In the genomic region with DNA sequence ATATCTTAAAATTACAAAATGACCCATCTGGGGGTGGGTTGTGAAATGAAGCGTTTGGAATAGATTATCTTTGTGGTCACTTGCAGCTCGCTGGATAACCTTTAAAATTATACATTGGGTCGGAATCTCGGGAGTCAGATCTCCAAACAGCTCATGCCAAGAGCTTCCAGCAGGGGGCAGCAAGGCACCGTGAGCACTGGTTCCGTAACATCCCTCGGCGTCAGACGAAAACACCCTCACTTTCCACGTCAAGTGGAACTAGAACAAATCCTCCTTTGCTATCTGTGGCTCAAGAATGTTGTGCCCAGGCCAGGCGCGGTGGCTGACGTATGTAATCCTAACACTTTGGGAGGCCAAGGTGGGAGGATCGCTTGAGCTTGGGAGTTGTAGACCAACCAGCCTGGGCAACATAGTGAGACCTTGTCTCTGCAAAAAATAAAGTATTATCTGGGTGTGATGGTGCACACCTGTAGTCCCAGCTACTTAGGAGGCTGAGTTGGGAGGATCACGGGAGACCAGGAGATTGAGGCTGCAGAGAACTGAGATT, we compare ENCODE assay signal across 8 cellular contexts. TPM values are rescaled to one million over a fixed set of nuclear protein-coding genes. Genes with fewer than 3 reads are reported as not detected.
DNase-seq lines count a peak whose midpoint lies in the region; ATAC-seq, FAIRE-seq and TF ChIP-seq lines count a peak whose summit lies in the region.

No MANE protein-coding gene starts in this region.

- H3K9me3 Mint-ChIP-seq in activated B cell treated with CpG ODN at 0.5 μM for 24 hours: no peaks in the 10 kb centered on the region

- peak; percentile 99 for TF ChIP-seq CTCF in C4-2B (conservative IDR thresholded peaks at IDR 0.05)
- TF ChIP-seq CTCF in activated B cell treated with CpG ODN at 0.5 μM for 24 hours (IDR thresholded peaks at IDR 0.05): peak; percentile 88
- peak; percentile 95 to 98 for TF ChIP-seq CTCF in mammary epithelial cell (conservative IDR thresholded peaks at IDR 0.05 in 1 of 2, IDR thresholded peaks at IDR 0.05 in 1 of 2; ENCODE audit: extremely low read depth in 1 of 2, insufficient read depth in 1 of 2, low read depth in 1 of 2, low read length in 2 of 2)
- TF ChIP-seq CTCF in keratinocyte (optimal IDR thresholded peaks at IDR 0.05 in 1 of 3, IDR thresholded peaks at IDR 0.05 in 1 of 3, conservative IDR thresholded peaks at IDR 0.05 in 1 of 3; ENCODE audit: extremely low read depth in 1 of 3, insufficient read depth in 2 of 3, low read length in 3 of 3): peak; percentile 93 to 96 (median 94)

- BruUV-seq in mammary epithelial cell (replicated peaks; lab: Mats Ljungman, UMichigan): no TSS peak

- H3K9ac ChIP-seq in mammary epithelial cell (ENCODE audit: insufficient read depth, low read length) (no peak overlapping the region), keratinocyte (ENCODE audit: control insufficient read depth, extremely low read depth, insufficient read depth, low read length) (peak overlapping the region; percentile 13)

- H4K20me1 ChIP-seq in mammary epithelial cell (ENCODE audit: insufficient read depth, low read length) (no peaks in the 10 kb centered on the region), keratinocyte (ENCODE audit: control insufficient read depth, extremely low read depth, insufficient read depth, low read length) (peaks cover 5% of the 10 kb centered on the region)

- FAIRE-seq in keratinocyte (lab: Jason Lieb, UNC): peak; percentile 71

- peak overlapping the region; percentile 50 for H3K4me3 Mint-ChIP-seq in activated B cell treated with CpG ODN at 0.5 μM for 24 hours

- no peaks in the 10 kb centered on the region for H3K79me2 ChIP-seq in mammary epithelial cell (ENCODE audit: insufficient read depth, low read length)
- H3K79me2 ChIP-seq in keratinocyte (ENCODE audit: control insufficient read depth, insufficient read depth, low read length): no peaks in the 10 kb centered on the region

- peaks cover 3% of the 10 kb centered on the region for H3K27me3 Mint-ChIP-seq in activated B cell treated with CpG ODN at 0.5 μM for 24 hours

- H2AFZ ChIP-seq in mammary epithelial cell (ENCODE audit: low read depth, low read length): no peak overlapping the region
- H2AFZ ChIP-seq in keratinocyte (ENCODE audit: control insufficient read depth, low read length): no peak overlapping the region

- H3K4me2 ChIP-seq in mammary epithelial cell (ENCODE audit: insufficient read depth, low read depth, low read length) (no peak overlapping the region), keratinocyte (ENCODE audit: control insufficient read depth, extremely low read depth, insufficient read depth, low read depth, low read length) (peak overlapping the region; percentile 49)

- ATAC-seq in activated B cell treated with CpG ODN at 0.5 μM for 24 hours (ENCODE audit: low read depth) (peak; percentile 72), GM19328 (IDR thresholded peaks at IDR 0.05; ENCODE audit: unreplicated experiment) (no peak)

- no peaks in the 10 kb centered on the region for H3K36me3 Mint-ChIP-seq in activated B cell treated with CpG ODN at 0.5 μM for 24 hours (ENCODE audit: low read depth)

- peak overlapping the region; percentile 34 for H3K27ac ChIP-seq in C4-2B
- no peak overlapping the region for H3K27ac ChIP-seq in mammary epithelial cell (ENCODE audit: insufficient read depth, low read depth, low read length)
- H3K27ac ChIP-seq in keratinocyte (ENCODE audit: control insufficient read depth, insufficient read depth, low read length): no peak overlapping the region

- H3K9me1 ChIP-seq in keratinocyte (ENCODE audit: control insufficient read depth, extremely low read depth, insufficient read depth, low read length): no peaks in the 10 kb centered on the region

- POLR2A ChIA-PET in activated B cell treated with CpG ODN at 0.5 μM for 24 hours (lab: Charles Lee): no interaction called here

- H3K27me3 ChIP-seq in H7 (ENCODE audit: control insufficient read depth, insufficient read depth, low read length): no peaks in the 10 kb centered on the region
- H3K27me3 ChIP-seq in mammary epithelial cell (ENCODE audit: insufficient read depth, low read length): no peaks in the 10 kb centered on the region
- no peaks in the 10 kb centered on the region for H3K27me3 ChIP-seq in keratinocyte (ENCODE audit: control insufficient read depth, extremely low read depth, insufficient read depth, low read length)

- intact Hi-C loops in activated B cell treated with CpG ODN at 0.5 μM for 24 hours (cut with micrococcal nuclease): loop anchor here (1.0 kb wide), 3 partner anchors 140 to 824 kb away; no protein-coding TSS in a partner anchor
- intact Hi-C loops in mammary epithelial cell (cut with micrococcal nuclease): loop anchor here (1.0 to 10.0 kb wide), 5 partner anchors 126 to 823 kb away; partner anchors contain the start of gene ITGB5

- H3K4me3 ChIP-seq in H7 (ENCODE audit: insufficient read depth, low read depth, low read length) (no peak overlapping the region), mammary epithelial cell (replicated peaks in 1 of 3; ENCODE audit: insufficient read depth in 1 of 3, low read depth in 2 of 3, low read length in 3 of 3) (no peak overlapping the region), keratinocyte (ENCODE audit: control insufficient read depth in 2 of 3, extremely low read depth in 1 of 3, insufficient read depth in 2 of 3, low read depth in 1 of 3, low read length in 3 of 3) (no peak overlapping the region)

- H3K36me3 ChIP-seq in H7 (replicated peaks; ENCODE audit: control insufficient read depth, insufficient read depth, low read length): peaks cover 27% of the 10 kb centered on the region
- H3K36me3 ChIP-seq in mammary epithelial cell (ENCODE audit: insufficient read depth, low read length): peaks cover 15% of the 10 kb centered on the region
- H3K36me3 ChIP-seq in keratinocyte (ENCODE audit: control insufficient read depth in 2 of 2, extremely low read depth in 1 of 2, insufficient read depth in 2 of 2, low read length in 2 of 2): peaks cover 17 to 26% of the 10 kb centered on the region in 2 experiments

- dilution Hi-C loops in mammary epithelial cell (cut with HindIII; ENCODE audit: low sequenced_read_pairs): loop anchor here (5.0 kb wide), 1 partner anchor 131 kb away; no protein-coding TSS in a partner anchor
- dilution Hi-C loops in keratinocyte (cut with MboI; ENCODE audit: extremely low pct_ligation_motif_present, low sequenced_read_pairs): no loop called here

- in situ Hi-C loops in mammary epithelial cell (cut with MboI; ENCODE audit: low sequenced_read_pairs in 2 of 2): loop anchor here (5.0 to 10.0 kb wide), 2 partner anchors 141 to 143 kb away; no protein-coding TSS in a partner anchor

- CTCF ChIA-PET in activated B cell treated with CpG ODN at 0.5 μM for 24 hours (lab: Charles Lee): interaction anchor here (0.6 to 3.2 kb wide), 18 partner anchors 10 to 824 kb away, joined by 3 to 37 read pairs (median 4); partner anchors contain the start of gene UMPS
- CTCF ChIA-PET in mammary epithelial cell (lab: Charles Lee; ENCODE audit: low non-redundant PET): interaction anchor here (0.6 to 0.8 kb wide), 2 partner anchors 15 to 140 kb away, joined by 4 read pairs; no protein-coding TSS in a partner anchor

- no peak overlapping the region for H3K27ac Mint-ChIP-seq in activated B cell treated with CpG ODN at 0.5 μM for 24 hours

- H3K4me1 ChIP-seq in mammary epithelial cell (ENCODE audit: insufficient read depth, low read length) (no peaks in the 10 kb centered on the region), keratinocyte (ENCODE audit: control insufficient read depth, extremely low read depth, insufficient read depth, low read length) (peaks cover 4% of the 10 kb centered on the region)

- H3K9me3 ChIP-seq in mammary epithelial cell (replicated peaks; ENCODE audit: insufficient read depth, low read length): no peaks in the 10 kb centered on the region
- no peaks in the 10 kb centered on the region for H3K9me3 ChIP-seq in keratinocyte (ENCODE audit: control insufficient read depth, low read depth, low read length)

- WGBS in mammary epithelial cell (ENCODE audit: low coverage, missing lambda C conversion rate): 0% methylated on average over 11 of the region's 15 CpGs

- H3K4me1 Mint-ChIP-seq in activated B cell treated with CpG ODN at 0.5 μM for 24 hours: peaks cover 4% of the 10 kb centered on the region

- DNase-seq in H7 (peak; percentile 86), NCI-H2227 (lab: John Stamatoyannopoulos, UW; ENCODE audit: unreplicated experiment) (peak; percentile 80), activated B cell treated with CpG ODN at 0.5 μM for 24 hours (peak; percentile 53), mammary epithelial cell (peak; percentile 46), keratinocyte (ENCODE audit: low read depth, low spot score) (no peak)
- peak; percentile 84 for DNase-seq in stimulated activated CD4-positive, alpha-beta T cell treated with anti-CD3 and anti-CD28 coated beads, Interleukin-15, amount 100 ng/mL, for 24 hours

RNA-seq across cellular contexts. Expression of gene UMPS, which starts 31.1 kb away (rescaled TPM):
- 34.8 and 48.1 TPM in 2 replicates for total RNA-seq in H7 (2014; rRNA removed; shearing (Covaris generic))
- 27.1 and 31.6 TPM in 2 replicates for total RNA-seq in activated B cell treated with CpG ODN at 0.5 μM for 24 hours
- total RNA-seq in mammary epithelial cell: 10 to 100 TPM; 28.2 to 41.6 TPM
- polyA plus RNA-seq in mammary epithelial cell: 58.2 TPM
- 22.9 TPM for polyA minus RNA-seq in mammary epithelial cell
- polyA plus RNA-seq in keratinocyte: 43.2 to 53.7 TPM (median 51.7 TPM) in 3 replicates
- 55.3 TPM for polyA plus RNA-seq in keratinocyte (2011; ENCODE audit: low read depth)
- 25.8 and 35.3 TPM in 2 replicates for polyA plus RNA-seq in keratinocyte (2011; cell fraction: cytosol; rRNA removed)
- polyA plus RNA-seq in keratinocyte (2011; cell fraction: nucleus; rRNA removed): 40.5 and 52.5 TPM in 2 replicates
- 21.1 and 30.6 TPM in 2 replicates for polyA plus RNA-seq in keratinocyte (2012; ENCODE audit: low replicate concordance)
- polyA minus RNA-seq in keratinocyte: 30.4 to 61.2 TPM (median 43.1 TPM) in 3 replicates
- 89.2 TPM for polyA minus RNA-seq in keratinocyte (2011; cell fraction: cytosol; rRNA and poly(A)+ RNA removed)
- polyA minus RNA-seq in keratinocyte (2011; cell fraction: nucleus; rRNA and poly(A)+ RNA removed): 16.4 and 29.3 TPM in 2 replicates
